ENCODE assay signal across 8 cellular contexts in the genomic region with DNA sequence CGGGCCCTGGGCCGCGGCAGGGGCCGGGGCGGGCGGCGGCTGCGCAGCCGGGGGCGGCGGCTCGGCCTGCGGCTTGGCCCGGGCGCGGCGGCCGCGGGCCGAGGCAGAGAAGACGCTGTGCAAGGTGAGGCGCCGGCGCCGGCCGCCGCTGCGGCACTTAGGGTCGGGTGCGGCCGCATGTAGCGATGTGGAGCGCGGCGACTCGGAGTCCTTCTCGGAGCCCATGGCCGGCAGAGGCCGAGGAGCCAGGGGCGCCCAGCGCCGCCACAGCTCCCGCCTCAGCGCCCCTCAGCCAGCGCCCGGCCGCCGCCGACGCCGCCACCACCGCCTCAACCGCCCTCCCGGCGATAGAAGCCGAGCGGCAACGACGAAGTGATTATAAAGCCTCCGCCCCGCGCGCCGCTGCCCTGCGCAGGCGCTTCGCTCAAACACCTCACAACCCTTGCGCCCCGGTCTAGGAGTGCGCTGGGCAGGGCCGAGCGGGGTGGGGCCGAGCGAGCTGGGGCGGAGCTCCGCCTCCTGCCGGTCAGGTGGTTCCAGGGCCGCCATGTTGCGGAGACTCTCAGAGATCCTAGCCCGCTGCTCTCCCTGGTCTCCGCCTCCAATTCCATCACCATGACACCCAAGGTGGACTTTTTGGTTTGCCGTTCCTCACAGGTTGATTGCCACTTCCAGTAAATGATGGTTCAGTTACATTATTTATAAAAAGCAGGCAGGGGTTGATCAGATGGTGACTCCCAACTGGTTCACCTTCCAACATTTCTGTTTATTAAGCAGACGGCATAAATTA. TPM values are rescaled to one million over a fixed set of nuclear protein-coding genes. Genes with fewer than 3 reads are reported as not detected.
DNase-seq lines count a peak whose midpoint lies in the region; ATAC-seq and TF ChIP-seq lines count a peak whose summit lies in the region.

A gene with protein sequence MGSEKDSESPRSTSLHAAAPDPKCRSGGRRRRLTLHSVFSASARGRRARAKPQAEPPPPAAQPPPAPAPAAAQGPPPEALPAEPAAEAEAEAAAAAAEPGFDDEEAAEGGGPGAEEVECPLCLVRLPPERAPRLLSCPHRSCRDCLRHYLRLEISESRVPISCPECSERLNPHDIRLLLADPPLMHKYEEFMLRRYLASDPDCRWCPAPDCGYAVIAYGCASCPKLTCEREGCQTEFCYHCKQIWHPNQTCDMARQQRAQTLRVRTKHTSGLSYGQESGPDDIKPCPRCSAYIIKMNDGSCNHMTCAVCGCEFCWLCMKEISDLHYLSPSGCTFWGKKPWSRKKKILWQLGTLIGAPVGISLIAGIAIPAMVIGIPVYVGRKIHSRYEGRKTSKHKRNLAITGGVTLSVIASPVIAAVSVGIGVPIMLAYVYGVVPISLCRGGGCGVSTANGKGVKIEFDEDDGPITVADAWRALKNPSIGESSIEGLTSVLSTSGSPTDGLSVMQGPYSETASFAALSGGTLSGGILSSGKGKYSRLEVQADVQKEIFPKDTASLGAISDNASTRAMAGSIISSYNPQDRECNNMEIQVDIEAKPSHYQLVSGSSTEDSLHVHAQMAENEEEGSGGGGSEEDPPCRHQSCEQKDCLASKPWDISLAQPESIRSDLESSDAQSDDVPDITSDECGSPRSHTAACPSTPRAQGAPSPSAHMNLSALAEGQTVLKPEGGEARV (minus strand): TSS at position 349 of the 790 bp plus-strand sequence. CDS start 124 bp downstream, at position 225.

- WGBS in GM23248 (ENCODE audit: low coverage in 1 of 2, low lambda C conversion rate in 2 of 2, missing lambda C conversion rate in 2 of 2), 2 experiments, result 1 to 3% methylated on average over 23 to 59 of the region's 83 CpGs

- H4K20me1 ChIP-seq in DND-41 (ENCODE audit: insufficient read depth, low read length) (peaks cover 11% of the 10 kb centered on the region), GM23248 (ENCODE audit: insufficient read depth) (no peaks in the 10 kb centered on the region; the same call in 1 of the 2 replicates), fibroblast of lung (ENCODE audit: control insufficient read depth, extremely low read depth, insufficient read depth, low read length) (no peaks in the 10 kb centered on the region)

- TF ChIP-seq CTCF in DND-41 (IDR thresholded peaks at IDR 0.05; ENCODE audit: borderline replicate concordance, extremely low read depth, low read length, poor library complexity, severe bottlenecking) (no peak), fibroblast of lung (conservative IDR thresholded peaks at IDR 0.05 in 1 of 2, IDR thresholded peaks at IDR 0.05 in 1 of 2; ENCODE audit: low read depth in 1 of 2, low read length in 2 of 2) (no peak)

- in situ Hi-C loops in GM23248 (cut with MboI), result no loop called here

- H3K27me3 Mint-ChIP-seq in naive thymus-derived CD8-positive, alpha-beta T cell, result peaks cover 0 to 3% (median 0%) of the 10 kb centered on the region in 5 donors

- H3K9me3 ChIP-seq in DND-41 (ENCODE audit: insufficient read depth, low read length, severe bottlenecking), result no peaks in the 10 kb centered on the region
- no peaks in the 10 kb centered on the region for H3K9me3 ChIP-seq in GM23248 (ENCODE audit: low read depth)
- H3K9me3 ChIP-seq in fibroblast of lung (ENCODE audit: control insufficient read depth, insufficient read depth, low read depth, low read length), result no peaks in the 10 kb centered on the region

- DNase-seq in DND-41 (peak; percentile 95), GM23248 (peak; percentile 98), LHCN-M2 (ENCODE audit: low read depth) (peak; percentile 90), RPMI8226 (peak; percentile 98), fibroblast of lung (ENCODE audit: low read depth in 2 of 2) (peak; percentile 90 to 91)
- peak; percentile 89 to 91 for DNase-seq in activated T-helper 1 cell treated with anti-CD3 and anti-CD28 coated beads, Interleukin-2, amount 50 U/mL, for 16 hours (ENCODE audit: low read depth in 1 of 2, low spot score in 1 of 2)
- DNase-seq in naive thymus-derived CD8-positive, alpha-beta T cell, result peak; percentile 81 to 96 (median 91)
- peak; percentile 84 to 91 (median 88) for DNase-seq in stimulated activated naive CD4-positive, alpha-beta T cell (lab: John Stamatoyannopoulos, UW)

- H3K36me3 ChIP-seq in DND-41 (ENCODE audit: insufficient read depth, low read length), result no peaks in the 10 kb centered on the region
- no peaks in the 10 kb centered on the region for H3K36me3 ChIP-seq in GM23248 (ENCODE audit: low read depth)
- H3K36me3 ChIP-seq in fibroblast of lung (ENCODE audit: control insufficient read depth, insufficient read depth, low read length), result no peaks in the 10 kb centered on the region

- peaks cover 16 to 38% (median 32%) of the 10 kb centered on the region in 4 donors for H3K4me1 Mint-ChIP-seq in naive thymus-derived CD8-positive, alpha-beta T cell

- peak within 1 kb of the TSS; percentile 92 for H2AFZ ChIP-seq in DND-41 (ENCODE audit: low read depth, low read length)
- peak within 1 kb of the TSS; percentile 88 for H2AFZ ChIP-seq in GM23248
- H2AFZ ChIP-seq in fibroblast of lung (ENCODE audit: low read length), result peak within 1 kb of the TSS; percentile 95

- H3F3A ChIP-seq in GM23248 (ENCODE audit: insufficient read depth), result peaks cover 22% of the 10 kb centered on the region; the same call in 1 of the 2 replicates

- H3K4me3 ChIP-seq in DND-41 (ENCODE audit: low read depth in 1 of 2, low read length in 2 of 2) (peak within 1 kb of the TSS; percentile 49 to 73), GM23248 (peak within 1 kb of the TSS; percentile 77), fibroblast of lung (replicated peaks in 1 of 4; ENCODE audit: control extremely low read depth in 1 of 4, insufficient read depth in 1 of 4, low read depth in 3 of 4, low read length in 4 of 4) (peak within 1 kb of the TSS; percentile 73 to 80 (median 76))

- H3K9me2 ChIP-seq in GM23248 (ENCODE audit: insufficient read depth), result no peaks in the 10 kb centered on the region

- no peaks in the 10 kb centered on the region for H3K27me3 ChIP-seq in DND-41 (ENCODE audit: insufficient read depth, low read length, poor library complexity)
- no peaks in the 10 kb centered on the region for H3K27me3 ChIP-seq in GM23248 (replicated peaks; ENCODE audit: insufficient read depth)
- no peaks in the 10 kb centered on the region for H3K27me3 ChIP-seq in fibroblast of lung (ENCODE audit: control insufficient read depth, insufficient read depth, low read length)

- H3K9ac ChIP-seq in DND-41 (ENCODE audit: low read depth, low read length) (peak within 1 kb of the TSS; percentile 66), GM23248 (peak within 1 kb of the TSS; percentile 76), fibroblast of lung (ENCODE audit: insufficient read depth, low read length) (peak within 1 kb of the TSS; percentile 75)

- peaks cover 38% of the 10 kb centered on the region for H3K4me1 ChIP-seq in DND-41 (ENCODE audit: insufficient read depth, low read length)
- H3K4me1 ChIP-seq in GM23248 (ENCODE audit: insufficient read depth), result peaks cover 32% of the 10 kb centered on the region
- peaks cover 12% of the 10 kb centered on the region for H3K4me1 ChIP-seq in fibroblast of lung (ENCODE audit: control insufficient read depth, extremely low read depth, insufficient read depth, low read length)

- no peaks in the 10 kb centered on the region for H3K36me3 Mint-ChIP-seq in naive thymus-derived CD8-positive, alpha-beta T cell

- ATAC-seq in DND-41 (ENCODE audit: insufficient read depth, low read depth), result peak; percentile 94
- ATAC-seq in naive thymus-derived CD8-positive, alpha-beta T cell, result peak; percentile 90 to 92

- H3K79me2 ChIP-seq in DND-41 (ENCODE audit: insufficient read depth, low read length) (peaks cover 39% of the 10 kb centered on the region), GM23248 (ENCODE audit: insufficient read depth) (peaks cover 41% of the 10 kb centered on the region), fibroblast of lung (ENCODE audit: control insufficient read depth, insufficient read depth, low read length) (peaks cover 28% of the 10 kb centered on the region)

- POLR2A ChIA-PET in naive thymus-derived CD8-positive, alpha-beta T cell (lab: Charles Lee), result interaction anchor here (0.6 to 3.8 kb wide), 16 partner anchors 12 to 659 kb away, joined by 3 to 60 read pairs (median 4); a partner anchor contains a TSS

- peak within 1 kb of the TSS; percentile 100 for H3K4me2 ChIP-seq in DND-41 (ENCODE audit: insufficient read depth, low read length)
- peak within 1 kb of the TSS; percentile 87 for H3K4me2 ChIP-seq in GM23248 (ENCODE audit: unreplicated experiment)
- peak within 1 kb of the TSS; percentile 81 for H3K4me2 ChIP-seq in fibroblast of lung (ENCODE audit: extremely low read depth, insufficient read depth, low read length)

- H3K4me3 Mint-ChIP-seq in naive thymus-derived CD8-positive, alpha-beta T cell, result peak within 1 kb of the TSS; percentile 84 to 93 (median 91)

- H3K27ac ChIP-seq in DND-41 (ENCODE audit: low read length) (peak within 1 kb of the TSS; percentile 57), GM23248 (peak within 1 kb of the TSS; percentile 66), fibroblast of lung (ENCODE audit: insufficient read depth, low read length) (peak within 1 kb of the TSS; percentile 56)

- no peaks in the 10 kb centered on the region for H3K9me3 Mint-ChIP-seq in naive thymus-derived CD8-positive, alpha-beta T cell

- H3K27ac Mint-ChIP-seq in naive thymus-derived CD8-positive, alpha-beta T cell, result peak within 1 kb of the TSS; percentile 76 to 96 (median 94)

RNA-seq across cellular contexts. Expression of the gene that starts here (rescaled TPM):
- total RNA-seq in GM23248 (2014; rRNA removed; shearing (Covaris generic)), result 9.5 and 11.1 TPM in 2 replicates
- 1.5 and 1.6 TPM in 2 replicates for polyA plus RNA-seq in GM23248 (2016; fragmentation: Nextera tagmentation; extraction: Ambion mirVana)
- 12.9 and 13.7 TPM in 2 replicates for total RNA-seq in LHCN-M2 (2014; rRNA removed)
- 8.5 TPM for polyA plus RNA-seq in LHCN-M2 (2012)
- 12.3 and 15.4 TPM in 2 replicates for total RNA-seq in fibroblast of lung
- 10.1 and 11.3 TPM in 2 replicates for polyA plus RNA-seq in fibroblast of lung
- 6.9 and 9.4 TPM in 2 replicates for polyA plus RNA-seq in fibroblast of lung (2012)
- polyA minus RNA-seq in fibroblast of lung (ENCODE audit: low replicate concordance), result 9.0 and 9.3 TPM in 2 replicates
- total RNA-seq in naive thymus-derived CD8-positive, alpha-beta T cell, result 10 to 100 TPM; 19.2 to 21.6 TPM
- polyA plus RNA-seq in naive thymus-derived CD8-positive, alpha-beta T cell, result 1 to 10 TPM in 2 of 3 donors, under 1 TPM in 1; 0.44 to 1.8 (median 1.6) TPM

Comparison
In these comparisons a context has a peak if more than half of its experiments do, and no peak if none do; other contexts are left out.
1. Peak in every context shown above with its lines: DNase-seq, ATAC-seq, H3K4me3 ChIP-seq and H3K27ac ChIP-seq.